30 cellular contexts compared by ENCODE assay signal in the genomic region with DNA sequence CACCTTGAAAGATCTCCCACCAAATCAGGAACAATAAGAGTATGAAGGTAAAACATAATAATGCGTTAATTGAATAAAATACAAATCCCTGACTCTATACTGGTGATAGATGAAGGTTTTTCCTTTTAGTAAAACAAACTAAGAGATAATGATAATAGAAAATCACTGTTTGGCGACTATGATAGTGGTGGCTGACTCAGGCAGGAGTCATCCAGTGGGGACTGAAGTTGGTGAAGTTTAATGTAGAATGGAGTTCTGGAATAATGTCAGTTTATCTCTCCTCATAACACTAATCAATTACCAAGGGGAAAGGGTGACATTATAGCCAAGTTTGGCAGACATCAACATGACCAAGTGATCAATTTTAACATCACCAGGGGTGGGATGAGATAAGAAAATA. TPM values are rescaled to one million over a fixed set of nuclear protein-coding genes. Genes with fewer than 3 reads are reported as not detected.
DNase-seq lines count a peak whose midpoint lies in the region; ATAC-seq and TF ChIP-seq lines count a peak whose summit lies in the region.
"Had no signal": no experiment of that assay in that cellular context is flagged by ENCODE, and none has a peak within 500 bp of the region (broad histone marks: within the 10 kb centered on the region; RNA-seq: fewer than 3 reads in every experiment).

No MANE protein-coding gene starts in this region.

- no peak for TF ChIP-seq CTCF in HFFc6 (IDR thresholded peaks at IDR 0.05)
- no peak for TF ChIP-seq CTCF in astrocyte of the spinal cord (IDR thresholded peaks at IDR 0.05; ENCODE audit: low read depth, low read length)
- no peak for TF ChIP-seq CTCF in psoas muscle (IDR thresholded peaks at IDR 0.05)

- no peak overlapping the region for H2AFZ ChIP-seq in ACC112 (ENCODE audit: low read length, unreplicated experiment)

- H3K27me3 ChIP-seq in ACC112 (ENCODE audit: insufficient read depth, low read length): no peaks in the 10 kb centered on the region
- H3K27me3 ChIP-seq in psoas muscle (ENCODE audit: insufficient read depth in 3 of 3, low read length in 2 of 3): no peaks in the 10 kb centered on the region
- H3K27me3 ChIP-seq: BLaER1, esophagus muscularis mucosa, SJCRH30, suprapubic skin had no signal

- peaks cover 6% of the 10 kb centered on the region for H3K27me3 Mint-ChIP-seq in HFFc6 (ENCODE audit: insufficient read depth)
- H3K27me3 Mint-ChIP-seq: activated CD8-positive, alpha-beta T cell treated with anti-CD3 and anti-CD28 coated beads for 36 hours had no signal

- H3K27ac ChIP-seq in ACC112 (ENCODE audit: low read depth, low read length) (peak overlapping the region; percentile 91), psoas muscle (no peak overlapping the region)
- H3K27ac ChIP-seq: BLaER1, esophagus muscularis mucosa, SJCRH30, suprapubic skin had no signal

- peak overlapping the region; percentile 18; the same call in 1 of the 2 replicates for H3K4me3 ChIP-seq in ACC112 (ENCODE audit: low read depth, low read length)
- no peak overlapping the region for H3K4me3 ChIP-seq in astrocyte of the spinal cord (ENCODE audit: low read depth, low read length)
- no peak overlapping the region for H3K4me3 ChIP-seq in psoas muscle
- H3K4me3 ChIP-seq: A549, BLaER1, esophagus muscularis mucosa, SJCRH30, suprapubic skin had no signal

- H3K79me2 ChIP-seq in ACC112 (ENCODE audit: control insufficient read depth, insufficient read depth, low read length, unreplicated experiment): no peaks in the 10 kb centered on the region

- DNase-seq in HFFc6 (peak; percentile 49), astrocyte of the spinal cord (ENCODE audit: low read depth, low spot score) (peak; percentile 38), hepatic stellate cell (ENCODE audit: low spot score) (peak; percentile 35), psoas muscle (no peak), DMS153 treated with DMSO at 0.1 percent for 48 hours (lab: John Stamatoyannopoulos, UW; ENCODE audit: unreplicated experiment) (no peak)
- no peak for DNase-seq in activated CD4-positive, alpha-beta T cell treated with anti-CD3 and anti-CD28 coated beads for 48 hours
- DNase-seq: activated CD4-positive, CD25-positive, alpha-beta regulatory T cell treated with anti-CD3 and anti-CD28 coated beads, Interleukin-2, amount 50 U/mL, for 72 hours; activated CD8-positive, alpha-beta T cell treated with anti-CD3 and anti-CD28 coated beads for 36 hours; activated effector memory CD4-positive, alpha-beta T cell treated with anti-CD3 and anti-CD28 coated beads, Interleukin-2, amount 50 U/mL, for 16 hours; activated T-cell treated with anti-CD3 and anti-CD28 coated beads for 4 hours; Caco-2; DMS79 treated with DMSO at 0.1 percent for 48 hours; effector memory CD4-positive, alpha-beta T cell; head of caudate nucleus; left colon; NCI-H1417 treated with DMSO at 0.1 percent for 48 hours; NCI-H2081 treated with DMSO at 0.1 percent for 48 hours; NCI-H446; nucleus accumbens; SJCRH30; stimulated activated CD4-positive, alpha-beta T cell treated with anti-CD3 and anti-CD28 coated beads, Interleukin-2, amount 100 ng/mL, for 48 hours had no signal

- H3K4me1 Mint-ChIP-seq in HFFc6 (ENCODE audit: low read depth): peaks cover 45% of the 10 kb centered on the region
- H3K4me1 Mint-ChIP-seq: IgD-negative memory B cell; memory B cell; stimulated activated memory B cell treated with anti-CD40 and anti-IgM and Interleukin-4, amounts not matched to agents 10 μg/mL and 1 μg/mL and 100 μg/mL, for 72 hours had no signal

- H3K9me3 Mint-ChIP-seq in HFFc6: no peaks in the 10 kb centered on the region
- H3K9me3 Mint-ChIP-seq: activated CD8-positive, alpha-beta T cell treated with anti-CD3 and anti-CD28 coated beads for 36 hours; memory B cell; stimulated activated memory B cell treated with anti-CD40 and anti-IgM and Interleukin-4, amounts not matched to agents 10 μg/mL and 1 μg/mL and 100 μg/mL, for 72 hours had no signal

- no peaks in the 10 kb centered on the region for H3K9me3 ChIP-seq in psoas muscle
- H3K9me3 ChIP-seq: A549, BLaER1, Caco-2, esophagus muscularis mucosa, SJCRH30, suprapubic skin had no signal

- intact Hi-C loops in psoas muscle (cut with DNase I): no loop called here

- ATAC-seq in psoas muscle (no peak), GM18867 (IDR thresholded peaks at IDR 0.05; ENCODE audit: unreplicated experiment) (no peak)
- ATAC-seq: A549; activated CD8-positive, alpha-beta T cell treated with anti-CD3 and anti-CD28 coated beads for 36 hours; left colon; stimulated activated memory B cell treated with anti-CD40 and anti-IgM and Interleukin-4, amounts not matched to agents 10 μg/mL and 1 μg/mL and 100 μg/mL, for 72 hours had no signal

- H3K36me3 Mint-ChIP-seq in HFFc6 (ENCODE audit: low read depth): no peaks in the 10 kb centered on the region
- H3K36me3 Mint-ChIP-seq: IgD-negative memory B cell; memory B cell; stimulated activated memory B cell treated with anti-CD40 and anti-IgM and Interleukin-4, amounts not matched to agents 10 μg/mL and 1 μg/mL and 100 μg/mL, for 72 hours had no signal

- H3K4me3 Mint-ChIP-seq in HFFc6: peak overlapping the region; percentile 30; the same call in 1 of the 2 replicates
- H3K4me3 Mint-ChIP-seq: activated CD8-positive, alpha-beta T cell treated with anti-CD3 and anti-CD28 coated beads for 36 hours; IgD-negative memory B cell; memory B cell; stimulated activated memory B cell treated with anti-CD40 and anti-IgM and Interleukin-4, amounts not matched to agents 10 μg/mL and 1 μg/mL and 100 μg/mL, for 72 hours had no signal

- in situ Hi-C loops in astrocyte of the spinal cord (cut with HindIII; ENCODE audit: low sequenced_read_pairs): no loop called here

- 89 to 98% (median 93%) methylated on average over 2 of the region's 2 CpGs for WGBS in psoas muscle, 3 donors

- no peaks in the 10 kb centered on the region for H3K36me3 ChIP-seq in ACC112 (ENCODE audit: insufficient read depth, low read length)
- no peaks in the 10 kb centered on the region for H3K36me3 ChIP-seq in psoas muscle (ENCODE audit: insufficient read depth in 1 of 2, low read depth in 1 of 2)
- H3K36me3 ChIP-seq: BLaER1, esophagus muscularis mucosa, SJCRH30, suprapubic skin had no signal

- peak overlapping the region; percentile 82 for H3K27ac Mint-ChIP-seq in HFFc6
- H3K27ac Mint-ChIP-seq: activated CD8-positive, alpha-beta T cell treated with anti-CD3 and anti-CD28 coated beads for 36 hours; IgD-negative memory B cell; memory B cell; stimulated activated memory B cell treated with anti-CD40 and anti-IgM and Interleukin-4, amounts not matched to agents 10 μg/mL and 1 μg/mL and 100 μg/mL, for 72 hours had no signal

- H3K4me1 ChIP-seq in ACC112 (ENCODE audit: control insufficient read depth, insufficient read depth, low read length, unreplicated experiment) (peaks cover 26% of the 10 kb centered on the region), psoas muscle (no peaks in the 10 kb centered on the region)
- H3K4me1 ChIP-seq: BLaER1, esophagus muscularis mucosa, SJCRH30, suprapubic skin had no signal

RNA-seq across cellular contexts. Expression of a gene that starts 21.3 kb away (rescaled TPM):
- under 1 TPM; 0.10 to 0.33 (median 0.13) TPM for total RNA-seq in HFFc6 (2021; fragmentation: NEBNext Ultra II Directional; extraction: Animal tissue kit (Norgen Biotek cat#: 25700))
- total RNA-seq in psoas muscle: 1 to 10 TPM in 1 of 4 donors, under 1 TPM in 3; 0.19 to 1.8 (median 0.57) TPM
- under 1 TPM; 0.09 to 0.10 (median 0.10) TPM for polyA plus RNA-seq in psoas muscle
- polyA plus RNA-seq: IgD-negative memory B cell had no signal

Comparison
In these comparisons a context has a peak if more than half of its experiments do, and no peak if none do; other contexts are left out.
1. DNase-seq: peak in HFFc6 (single experiment), astrocyte of the spinal cord (single experiment) and hepatic stellate cell (single experiment); none in activated CD4-positive, alpha-beta T cell treated with anti-CD3 and anti-CD28 coated beads for 48 hours (single experiment), psoas muscle (0 of 2) and DMS153 treated with DMSO at 0.1 percent for 48 hours (single experiment).